Comparison of ENCODE assay signal across 13 cellular contexts in the genomic region with DNA sequence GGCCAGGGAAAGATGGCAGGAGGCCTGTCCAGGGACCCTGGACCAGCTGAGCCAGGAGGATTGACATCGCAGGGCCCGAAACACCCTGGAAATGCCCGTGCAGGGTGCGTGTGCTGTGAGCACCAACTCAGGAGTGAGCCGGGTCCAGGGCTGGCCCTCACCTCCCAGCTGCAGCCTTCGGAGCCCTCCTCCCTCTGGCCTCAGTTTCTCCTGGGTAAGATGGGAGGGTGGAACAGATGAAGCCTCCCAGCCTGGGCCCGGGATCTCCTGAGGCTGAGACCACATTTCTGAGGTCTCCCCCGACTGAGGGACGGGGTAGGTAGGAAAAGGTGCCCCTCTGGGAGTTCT. TPM values are rescaled to one million over a fixed set of nuclear protein-coding genes. Genes with fewer than 3 reads are reported as not detected.
DNase-seq lines count a peak whose midpoint lies in the region; ATAC-seq and TF ChIP-seq lines count a peak whose summit lies in the region.
"Had no signal": no experiment of that assay in that cellular context is flagged by ENCODE, and none has a peak within 500 bp of the region (broad histone marks: within the 10 kb centered on the region; RNA-seq: fewer than 3 reads in every experiment).

No MANE protein-coding gene starts in this region.

- no peaks in the 10 kb centered on the region for H3K27me3 ChIP-seq in vagina
- H3K27me3 ChIP-seq: neural progenitor cell had no signal

- H3K36me3 ChIP-seq in vagina = no peaks in the 10 kb centered on the region
- H3K36me3 ChIP-seq: neural progenitor cell had no signal

- TF ChIP-seq CTCF in astrocyte of the cerebellum (IDR thresholded peaks at IDR 0.05; ENCODE audit: low read depth, low read length, missing control alignments) (no peak), omental fat pad (IDR thresholded peaks at IDR 0.05) (no peak), vagina (IDR thresholded peaks at IDR 0.05) (no peak), mesothelial cell of epicardium (IDR thresholded peaks at IDR 0.05; ENCODE audit: unreplicated experiment) (no peak)

- intact Hi-C loops in vagina (cut with DNase I) = no loop called here

- H3K36me3 Mint-ChIP-seq in mesothelial cell of epicardium = peaks cover 1% of the 10 kb centered on the region
- H3K36me3 Mint-ChIP-seq: neural progenitor cell had no signal

- H3K4me1 Mint-ChIP-seq in stimulated activated naive CD8-positive, alpha-beta T cell treated with anti-CD3 and anti-CD28 coated beads, Interleukin-15, amount 100 ng/mL, for 72 hours = peaks cover 56% of the 10 kb centered on the region
- peaks cover 3% of the 10 kb centered on the region for H3K4me1 Mint-ChIP-seq in mesothelial cell of epicardium

- H3K27me3 Mint-ChIP-seq in stimulated activated naive CD8-positive, alpha-beta T cell treated with anti-CD3 and anti-CD28 coated beads, Interleukin-15, amount 100 ng/mL, for 72 hours = no peaks in the 10 kb centered on the region
- no peaks in the 10 kb centered on the region for H3K27me3 Mint-ChIP-seq in mesothelial cell of epicardium (ENCODE audit: low read depth)
- H3K27me3 Mint-ChIP-seq: type B pancreatic cell had no signal

- peak overlapping the region; percentile 84 for H3K27ac Mint-ChIP-seq in stimulated activated naive CD8-positive, alpha-beta T cell treated with anti-CD3 and anti-CD28 coated beads, Interleukin-15, amount 100 ng/mL, for 72 hours
- no peak overlapping the region for H3K27ac Mint-ChIP-seq in mesothelial cell of epicardium
- H3K27ac Mint-ChIP-seq: neural progenitor cell, type B pancreatic cell had no signal

- in situ Hi-C loops in astrocyte of the cerebellum (cut with HindIII; ENCODE audit: low sequenced_read_pairs) = no loop called here

- H3K27ac ChIP-seq in vagina = no peak overlapping the region
- H3K27ac ChIP-seq: neural progenitor cell had no signal

- no peak for DNase-seq in stimulated activated naive CD8-positive, alpha-beta T cell treated with anti-CD3 and anti-CD28 coated beads, Interleukin-15, amount 100 ng/mL, for 72 hours
- DNase-seq in stimulated activated naive CD8-positive, alpha-beta T cell treated with anti-CD3 and anti-CD28 coated beads, Interleukin-15, Interleukin-2, amounts not matched to agents 100 U/mL and 50 U/mL, for 24 hours = no peak
- DNase-seq in astrocyte of the cerebellum (ENCODE audit: low read depth) = no peak
- peak; percentile 4 for DNase-seq in omental fat pad (ENCODE audit: low spot score)
- no peak for DNase-seq in vagina (ENCODE audit: extremely low spot score in 2 of 2)
- no peak for DNase-seq in mesothelial cell of epicardium (ENCODE audit: low spot score in 2 of 2, unreplicated experiment in 2 of 2)
- no peak for DNase-seq in cortex of kidney (lab: John Stamatoyannopoulos, UW)
- DNase-seq: DMS79, mammary epithelial cell had no signal

- TF ChIP-seq POLR2A in vagina (IDR thresholded peaks at IDR 0.05) = no peak

- peak overlapping the region; percentile 9 for H3K4me3 ChIP-seq in astrocyte of the cerebellum (ENCODE audit: low read depth, low read length)
- peak overlapping the region; percentile 17 to 21 for H3K4me3 ChIP-seq in vagina
- H3K4me3 ChIP-seq: neural progenitor cell had no signal

- peak; percentile 4 for ATAC-seq in stimulated activated naive CD8-positive, alpha-beta T cell treated with anti-CD3 and anti-CD28 coated beads, Interleukin-15, amount 100 ng/mL, for 72 hours
- ATAC-seq in stimulated activated naive CD8-positive, alpha-beta T cell treated with anti-CD3 and anti-CD28 coated beads, Interleukin-15, Interleukin-2, amounts not matched to agents 100 U/mL and 50 U/mL, for 24 hours = no peak
- ATAC-seq in omental fat pad (ENCODE audit: low FRiP score) (no peak), HG03354 (IDR thresholded peaks at IDR 0.05; ENCODE audit: poor library complexity, severe bottlenecking, unreplicated experiment) (no peak)

- H3K9me3 ChIP-seq in vagina = no peaks in the 10 kb centered on the region
- H3K9me3 ChIP-seq: SK-N-SH had no signal

- H3K4me1 ChIP-seq in vagina = peaks cover 24% of the 10 kb centered on the region

- no peak overlapping the region for H3K4me3 Mint-ChIP-seq in stimulated activated naive CD8-positive, alpha-beta T cell treated with anti-CD3 and anti-CD28 coated beads, Interleukin-15, amount 100 ng/mL, for 72 hours
- H3K4me3 Mint-ChIP-seq in mesothelial cell of epicardium = no peak overlapping the region
- H3K4me3 Mint-ChIP-seq: neural progenitor cell, type B pancreatic cell had no signal

- H3K9me3 Mint-ChIP-seq in stimulated activated naive CD8-positive, alpha-beta T cell treated with anti-CD3 and anti-CD28 coated beads, Interleukin-15, amount 100 ng/mL, for 72 hours = no peaks in the 10 kb centered on the region
- no peaks in the 10 kb centered on the region for H3K9me3 Mint-ChIP-seq in mesothelial cell of epicardium
- H3K9me3 Mint-ChIP-seq: neural progenitor cell, type B pancreatic cell had no signal

RNA-seq across cellular contexts. Expression of a gene that starts 5.3 kb away (rescaled TPM):
- total RNA-seq in omental fat pad (10 to 100 TPM in 1 of 4 donors, 1 to 10 TPM in 3; 8.6 to 10.3 (median 9.0) TPM), vagina (6.1 TPM), mesothelial cell of epicardium (8.3 to 10.2 TPM (median 8.4 TPM) in 3 replicates)

RNA-seq across cellular contexts. Expression of a gene that starts 19.1 kb away (rescaled TPM):
- 10 to 100 TPM; 15.6 to 40.1 (median 21.3) TPM for total RNA-seq in omental fat pad
- total RNA-seq in vagina = 23.3 TPM
- 35.1 to 35.8 TPM (median 35.3 TPM) in 3 replicates for total RNA-seq in mesothelial cell of epicardium
